Comparison of ENCODE assay signal across 16 cellular contexts in genomic region chr2:161102770-161103450, GRCh38. TPM values are rescaled to one million over a fixed set of nuclear protein-coding genes. Genes with fewer than 3 reads are reported as not detected.
DNase-seq lines count a peak whose midpoint lies in the region; ATAC-seq, FAIRE-seq and TF ChIP-seq lines count a peak whose summit lies in the region.
"Had no signal": no experiment of that assay in that cellular context is flagged by ENCODE, and none has a peak within 500 bp of the region (broad histone marks: within the 10 kb centered on the region; RNA-seq: fewer than 3 reads in every experiment).

No MANE protein-coding gene starts in this region.

- peak; percentile 57 for ATAC-seq in omental fat pad (ENCODE audit: low FRiP score)
- ATAC-seq: lower lobe of right lung had no signal

- H3K27me3 ChIP-seq in bronchial epithelial cell (ENCODE audit: control insufficient read depth, insufficient read depth, low read length) = no peaks in the 10 kb centered on the region
- H3K27me3 ChIP-seq: cardiac muscle cell, neutrophil, spleen had no signal

- TF ChIP-seq CTCF in bronchial epithelial cell (IDR thresholded peaks at IDR 0.05; ENCODE audit: insufficient read depth, low read length, severe bottlenecking) (no peak), omental fat pad (IDR thresholded peaks at IDR 0.05) (no peak)

- FAIRE-seq in GM12891 (lab: Jason Lieb, UNC) = peak; percentile 47
- no peak for FAIRE-seq in bronchial epithelial cell (lab: Jason Lieb, UNC)
- FAIRE-seq: G401.6 had no signal

- no peak for DNase-seq in GM12891 (ENCODE audit: insufficient read length, low spot score)
- peak; percentile 12 for DNase-seq in NCI-H226
- peak; percentile 73 for DNase-seq in bronchial epithelial cell (ENCODE audit: low read depth)
- no peak for DNase-seq in omental fat pad (ENCODE audit: low spot score)
- no peak for DNase-seq in middle frontal gyrus (ENCODE audit: extremely low spot score, low spot score)
- DNase-seq in T1000 (lab: John Stamatoyannopoulos, UW) = no peak
- no peak for DNase-seq in DMS79 (lab: John Stamatoyannopoulos, UW)
- DNase-seq in activated effector memory CD4-positive, alpha-beta T cell treated with Interleukin-2 at 50 U/mL for 16 hours = no peak
- DNase-seq: activated CD4-positive, alpha-beta T cell treated with anti-CD3 and anti-CD28 coated beads, Interleukin-2, amount 50 U/mL, for 4 hours; activated gamma-delta T cell; lower lobe of right lung; NCI-H2081 treated with DMSO at 0.1 percent for 48 hours; spleen had no signal

- H3K4me3 ChIP-seq in bronchial epithelial cell (ENCODE audit: low read depth, low read length) = no peak overlapping the region
- H3K4me3 ChIP-seq: cardiac muscle cell, lower lobe of right lung, spleen had no signal

- no peak for TF ChIP-seq POLR2A in GM12891 (IDR thresholded peaks at IDR 0.05; ENCODE audit: low read depth, low read length)

- no peaks in the 10 kb centered on the region for H3K36me3 ChIP-seq in bronchial epithelial cell (ENCODE audit: control insufficient read depth, insufficient read depth, low read length)
- H3K36me3 ChIP-seq: cardiac muscle cell, lower lobe of right lung, neutrophil, spleen had no signal

TF ChIP-seq in GM12891, 5 proteins besides CTCF, POLR2A, EP300 and RAD21:
- no peak for TF ChIP-seq TAF1 (IDR thresholded peaks at IDR 0.05; ENCODE audit: low read depth, low read length)
- TF ChIP-seq PAX5 (IDR thresholded peaks at IDR 0.05; ENCODE audit: insufficient read depth, low read length, severe bottlenecking) = no peak
- no peak for TF ChIP-seq POLR2AphosphoS5 (IDR thresholded peaks at IDR 0.05; ENCODE audit: low read depth, low read length)
- TF ChIP-seq SPI1 (IDR thresholded peaks at IDR 0.05; ENCODE audit: low read depth, low read length) = no peak
- no peak for TF ChIP-seq POU2F2 (IDR thresholded peaks at IDR 0.05; ENCODE audit: low read depth, low read length)

RNA-seq across cellular contexts. Expression of gene TANK, which starts 57.3 kb away (rescaled TPM):
- polyA plus RNA-seq in GM12891 (2012; ENCODE audit: low read depth, missing spikeins) = 45.7 TPM
- total RNA-seq in bronchial epithelial cell (43.2 and 68.7 TPM in 2 replicates), omental fat pad (100 to 1,000 TPM; 102 to 143 (median 121) TPM)

Comparison
In these comparisons a context has a peak if more than half of its experiments do, and no peak if none do; other contexts are left out.
1. DNase-seq: peak in NCI-H226 (single experiment) and bronchial epithelial cell (single experiment); none in GM12891 (single experiment), omental fat pad (single experiment), middle frontal gyrus (single experiment), T1000 (single experiment), DMS79 (single experiment) and activated effector memory CD4-positive, alpha-beta T cell treated with Interleukin-2 at 50 U/mL for 16 hours (single experiment).